1 cellular context compared by ENCODE assay signal in genomic region chr2:102453497-102453896, GRCh38.
TF ChIP-seq lines count a peak whose summit lies in the region.

No MANE protein-coding gene starts in this region.

TF ChIP-seq in K562, 482 proteins besides CTCF, POLR2A, EP300 and RAD21:
- no peak for TF ChIP-seq ZNF77 (CRISPR knock-in tag; IDR thresholded peaks at IDR 0.05)
- TF ChIP-seq FOXM1 (IDR thresholded peaks at IDR 0.05; ENCODE audit: low read depth): no peak
- TF ChIP-seq FOXM1 (CRISPR knock-in tag; IDR thresholded peaks at IDR 0.05; ENCODE audit: low read depth): no peak
- TF ChIP-seq PBX2 (CRISPR knock-in tag; IDR thresholded peaks at IDR 0.05; ENCODE audit: low read depth): no peak
- peak; percentile 64 for TF ChIP-seq PBX2 (tag; conservative IDR thresholded peaks at IDR 0.05; ENCODE audit: low read depth)
- TF ChIP-seq NFIC (IDR thresholded peaks at IDR 0.05): peak; percentile 33; the same call in 1 of the 2 replicates
- no peak for TF ChIP-seq TFE3 (CRISPR knock-in tag; IDR thresholded peaks at IDR 0.05)
- no peak for TF ChIP-seq THAP7 (CRISPR knock-in tag; IDR thresholded peaks at IDR 0.05)
- no peak for TF ChIP-seq CREB3 (tag; conservative IDR thresholded peaks at IDR 0.05; ENCODE audit: low read depth)
